ENCODE assay signal across 9 cellular contexts in genomic region chr7:95840953-95841950, GRCh38.
DNase-seq lines count a peak whose midpoint lies in the region; ATAC-seq and TF ChIP-seq lines count a peak whose summit lies in the region.
"Had no signal": no experiment of that assay in that cellular context is flagged by ENCODE, and none has a peak within 500 bp of the region (broad histone marks: within the 10 kb centered on the region; RNA-seq: fewer than 3 reads in every experiment).

No MANE protein-coding gene starts in this region.

- CTCF ChIA-PET in activated CD8-positive, alpha-beta memory T cell treated with anti-CD3 and anti-CD28 coated beads, Interleukin-2, amount 10 ng/mL, durations not matched to agents 7 days and 5 days (lab: Charles Lee), result interaction anchor here (0.8 to 1.1 kb wide), 2 partner anchors 27 to 30 kb away, joined by 3 to 4 read pairs; no protein-coding TSS in a partner anchor

- no peaks in the 10 kb centered on the region for H3K36me3 Mint-ChIP-seq in activated naive CD8-positive, alpha-beta T cell treated with anti-CD3 and anti-CD28 coated beads, Interleukin-2, amount 50 U/mL, for 24 hours (ENCODE audit: low read depth)
- H3K36me3 Mint-ChIP-seq in activated CD8-positive, alpha-beta memory T cell treated with anti-CD3 and anti-CD28 coated beads, Interleukin-2, amount 10 ng/mL, durations not matched to agents 7 days and 5 days, result no peaks in the 10 kb centered on the region

- peak; percentile 46 for DNase-seq in KBM-7
- DNase-seq in dermis blood vessel endothelial cell, result peak; percentile 13
- no peak for DNase-seq in activated naive CD8-positive, alpha-beta T cell treated with anti-CD3 and anti-CD28 coated beads, Interleukin-2, amount 50 U/mL, for 24 hours
- DNase-seq in activated CD8-positive, alpha-beta memory T cell treated with anti-CD3 and anti-CD28 coated beads, Interleukin-2, amount 10 ng/mL, durations not matched to agents 7 days and 5 days, result no peak
- DNase-seq in mucosa of descending colon, result no peak
- DNase-seq: activated B cell treated with CpG ODN at 0.5 μM for 24 hours had no signal

- H3K9me3 Mint-ChIP-seq in activated naive CD8-positive, alpha-beta T cell treated with anti-CD3 and anti-CD28 coated beads, Interleukin-2, amount 50 U/mL, for 24 hours, result peaks cover 7% of the 10 kb centered on the region
- H3K9me3 Mint-ChIP-seq in activated CD8-positive, alpha-beta memory T cell treated with anti-CD3 and anti-CD28 coated beads, Interleukin-2, amount 10 ng/mL, durations not matched to agents 7 days and 5 days (ENCODE audit: low read depth), result no peaks in the 10 kb centered on the region

- H3K27me3 Mint-ChIP-seq in activated naive CD8-positive, alpha-beta T cell treated with anti-CD3 and anti-CD28 coated beads, Interleukin-2, amount 50 U/mL, for 24 hours, result no peaks in the 10 kb centered on the region
- no peaks in the 10 kb centered on the region for H3K27me3 Mint-ChIP-seq in activated CD8-positive, alpha-beta memory T cell treated with anti-CD3 and anti-CD28 coated beads, Interleukin-2, amount 10 ng/mL, durations not matched to agents 7 days and 5 days
- H3K27me3 Mint-ChIP-seq: activated B cell treated with CpG ODN at 0.5 μM for 24 hours had no signal

- H3K4me3 ChIP-seq in GM12875 (ENCODE audit: low read depth, low read length) (no peak overlapping the region), mucosa of descending colon (no peak overlapping the region)

- H3K9me3 ChIP-seq in mucosa of descending colon, result no peaks in the 10 kb centered on the region

- TF ChIP-seq CTCF in GM12875 (IDR thresholded peaks at IDR 0.05; ENCODE audit: borderline replicate concordance, insufficient read depth, low read depth, low read length) (peak; percentile 36; the same call in 1 of the 2 replicates), mucosa of descending colon (IDR thresholded peaks at IDR 0.05) (no peak)

- no peaks in the 10 kb centered on the region for H3K4me1 ChIP-seq in mucosa of descending colon (ENCODE audit: low read depth)

- no peak overlapping the region for H3K4me3 Mint-ChIP-seq in activated naive CD8-positive, alpha-beta T cell treated with anti-CD3 and anti-CD28 coated beads, Interleukin-2, amount 50 U/mL, for 24 hours
- no peak overlapping the region for H3K4me3 Mint-ChIP-seq in activated CD8-positive, alpha-beta memory T cell treated with anti-CD3 and anti-CD28 coated beads, Interleukin-2, amount 10 ng/mL, durations not matched to agents 7 days and 5 days
- H3K4me3 Mint-ChIP-seq: activated B cell treated with CpG ODN at 0.5 μM for 24 hours had no signal

- no peaks in the 10 kb centered on the region for H3K4me1 Mint-ChIP-seq in activated naive CD8-positive, alpha-beta T cell treated with anti-CD3 and anti-CD28 coated beads, Interleukin-2, amount 50 U/mL, for 24 hours
- no peaks in the 10 kb centered on the region for H3K4me1 Mint-ChIP-seq in activated CD8-positive, alpha-beta memory T cell treated with anti-CD3 and anti-CD28 coated beads, Interleukin-2, amount 10 ng/mL, durations not matched to agents 7 days and 5 days
- H3K4me1 Mint-ChIP-seq: activated B cell treated with CpG ODN at 0.5 μM for 24 hours had no signal

- H3K27ac Mint-ChIP-seq in activated naive CD8-positive, alpha-beta T cell treated with anti-CD3 and anti-CD28 coated beads, Interleukin-2, amount 50 U/mL, for 24 hours, result no peak overlapping the region
- no peak overlapping the region for H3K27ac Mint-ChIP-seq in activated CD8-positive, alpha-beta memory T cell treated with anti-CD3 and anti-CD28 coated beads, Interleukin-2, amount 10 ng/mL, durations not matched to agents 7 days and 5 days
- H3K27ac Mint-ChIP-seq: activated B cell treated with CpG ODN at 0.5 μM for 24 hours had no signal

- ATAC-seq in GM21619 (IDR thresholded peaks at IDR 0.05; ENCODE audit: unreplicated experiment), result peak; percentile 99
- no peak for ATAC-seq in activated naive CD8-positive, alpha-beta T cell treated with anti-CD3 and anti-CD28 coated beads, Interleukin-2, amount 50 U/mL, for 24 hours
- no peak for ATAC-seq in HG03460 (IDR thresholded peaks at IDR 0.05; ENCODE audit: unreplicated experiment)
- ATAC-seq in activated CD8-positive, alpha-beta memory T cell treated with anti-CD3 and anti-CD28 coated beads, Interleukin-2, amount 10 ng/mL, durations not matched to agents 7 days and 5 days, result no peak
- no peak for ATAC-seq in mucosa of descending colon

- intact Hi-C loops in mucosa of descending colon (cut with DNase I, micrococcal nuclease), result no loop called here

- H3K36me3 ChIP-seq in mucosa of descending colon (ENCODE audit: low read depth), result no peaks in the 10 kb centered on the region

- in situ Hi-C loops in KBM-7 (cut with MboI; ENCODE audit: low pct_unique_long_range_greater_than_20kb, low sequenced_read_pairs), result no loop called here

Comparison
In these comparisons a context has a peak if more than half of its experiments do, and no peak if none do; other contexts are left out.
1. DNase-seq: peak in KBM-7 (single experiment) and dermis blood vessel endothelial cell (single experiment); none in activated naive CD8-positive, alpha-beta T cell treated with anti-CD3 and anti-CD28 coated beads, Interleukin-2, amount 50 U/mL, for 24 hours (single experiment), activated CD8-positive, alpha-beta memory T cell treated with anti-CD3 and anti-CD28 coated beads, Interleukin-2, amount 10 ng/mL, durations not matched to agents 7 days and 5 days (single experiment) and mucosa of descending colon (0 of 3).